ENCODE assay signal across 22 cellular contexts in genomic region chrX:12579311-12579710, GRCh38.
A peak's percentile ranks its signal among the peaks of the same experiment; 100 is the strongest.
DNase-seq lines count a peak whose midpoint lies in the region; ATAC-seq, FAIRE-seq and TF ChIP-seq lines count a peak whose summit lies in the region.
"Had no signal": no experiment of that assay in that cellular context is flagged by ENCODE, and none has a peak within 500 bp of the region (broad histone marks: within the 10 kb centered on the region; RNA-seq: fewer than 3 reads in every experiment).

No MANE protein-coding gene starts in this region.

- peak; percentile 53 for DNase-seq in HT1080 (ENCODE audit: low read depth)
- DNase-seq in PC-3 = no peak
- DNase-seq in astrocyte (ENCODE audit: low read depth) = no peak
- DNase-seq in foreskin keratinocyte = no peak
- DNase-seq in activated CD4-positive, alpha-beta T cell treated with anti-CD3 and anti-CD28 coated beads, Interleukin-2, amount 10 ng/mL, durations not matched to agents 7 days and 5 days = no peak
- no peak for DNase-seq in HuH-7 (ENCODE audit: low spot score)
- no peak for DNase-seq in NCI-H1048 (lab: John Stamatoyannopoulos, UW)
- no peak for DNase-seq in H9
- DNase-seq: CD4-positive, CD25-positive, alpha-beta regulatory T cell; CD8-positive, alpha-beta T cell; DMS 273 treated with DMSO at 0.1 percent for 48 hours; DMS79; EL; GDM1; GOT3; HCEC 1CT had no signal

- H3K27me3 ChIP-seq in PC-3 (ENCODE audit: low read length) = no peaks in the 10 kb centered on the region
- no peaks in the 10 kb centered on the region for H3K27me3 ChIP-seq in astrocyte (ENCODE audit: insufficient read depth, low read length)
- H3K27me3 ChIP-seq in foreskin keratinocyte = no peaks in the 10 kb centered on the region
- H3K27me3 ChIP-seq in H9 (ENCODE audit: insufficient read depth, low read length) = no peaks in the 10 kb centered on the region

- no peak overlapping the region for H2BK20ac ChIP-seq in H9 (ENCODE audit: low read depth, low read length, poor library complexity, severe bottlenecking)

- H3K4me1 ChIP-seq in PC-3 (ENCODE audit: insufficient read depth, low read length) (peaks cover 30% of the 10 kb centered on the region), astrocyte (ENCODE audit: insufficient read depth, low read length) (no peaks in the 10 kb centered on the region), foreskin keratinocyte (peaks cover 15% of the 10 kb centered on the region), H9 (ENCODE audit: insufficient read depth, low read length) (no peaks in the 10 kb centered on the region)
- H3K4me1 ChIP-seq: BLaER1 had no signal

- H3K14ac ChIP-seq in H9 (ENCODE audit: insufficient read depth, low read length) = no peak overlapping the region

- no peak overlapping the region for H2AK5ac ChIP-seq in H9 (ENCODE audit: insufficient read length, low read length)

- H3K4me3 Mint-ChIP-seq in astrocyte (ENCODE audit: unreplicated experiment) (no peak overlapping the region), H9 (no peak overlapping the region)
- H3K4me3 Mint-ChIP-seq in activated CD4-positive, alpha-beta T cell treated with anti-CD3 and anti-CD28 coated beads, Interleukin-2, amount 10 ng/mL, durations not matched to agents 7 days and 5 days = no peak overlapping the region
- H3K4me3 Mint-ChIP-seq: B cell; CD4-positive, CD25-positive, alpha-beta regulatory T cell; CD8-positive, alpha-beta T cell had no signal

- peaks cover 4% of the 10 kb centered on the region for H3F3A ChIP-seq in PC-3 (ENCODE audit: low read length, unreplicated experiment)

- POLR2A ChIA-PET in PC-3 (lab: Charles Lee; ENCODE audit: unreplicated experiment) = no interaction called here
- POLR2A ChIA-PET in activated CD4-positive, alpha-beta T cell treated with anti-CD3 and anti-CD28 coated beads, Interleukin-2, amount 10 ng/mL, durations not matched to agents 7 days and 5 days (lab: Charles Lee) = no interaction called here

- no peaks in the 10 kb centered on the region for H3K9me2 ChIP-seq in PC-3 (replicated peaks; ENCODE audit: low read length)

- TF ChIP-seq CTCF in PC-3 (conservative IDR thresholded peaks at IDR 0.05; ENCODE audit: low read depth, low read length) (no peak), astrocyte (IDR thresholded peaks at IDR 0.05; ENCODE audit: insufficient read depth, low read depth, low read length) (no peak), foreskin keratinocyte (conservative IDR thresholded peaks at IDR 0.05) (no peak), H9 (conservative IDR thresholded peaks at IDR 0.05) (no peak)

- no peak overlapping the region for H2BK15ac ChIP-seq in H9 (ENCODE audit: low read depth, low read length)

- H4K91ac ChIP-seq in H9 (ENCODE audit: insufficient read length, low read depth, low read length) = no peak overlapping the region

- H3K27ac ChIP-seq in PC-3 (ENCODE audit: low read length) (peak overlapping the region; percentile 95), astrocyte (ENCODE audit: low read depth, low read length) (no peak overlapping the region), foreskin keratinocyte (peak overlapping the region; percentile 78), H9 (ENCODE audit: insufficient read length, low read depth, low read length) (no peak overlapping the region)
- H3K27ac ChIP-seq: BLaER1, C4-2B had no signal

- H3K36me3 Mint-ChIP-seq in astrocyte (ENCODE audit: low read depth, unreplicated experiment) (no peaks in the 10 kb centered on the region), H9 (ENCODE audit: insufficient read depth in 1 of 3, low read depth in 3 of 3) (peaks cover 0 to 3% (median 0%) of the 10 kb centered on the region in 3 experiments; a peak in 4 of 7 replicates)
- no peaks in the 10 kb centered on the region for H3K36me3 Mint-ChIP-seq in activated CD4-positive, alpha-beta T cell treated with anti-CD3 and anti-CD28 coated beads, Interleukin-2, amount 10 ng/mL, durations not matched to agents 7 days and 5 days (ENCODE audit: low read depth)
- H3K36me3 Mint-ChIP-seq: CD4-positive, CD25-positive, alpha-beta regulatory T cell; CD8-positive, alpha-beta T cell had no signal

- no peak overlapping the region for H2BK120ac ChIP-seq in H9 (ENCODE audit: low read depth, low read length, poor library complexity, severe bottlenecking)

- H4K8ac ChIP-seq in H9 (replicated peaks; ENCODE audit: insufficient read length, low read depth, low read length) = no peak overlapping the region

- no peak overlapping the region for H3T11ph ChIP-seq in H9 (ENCODE audit: low read length)

- H3K9me3 Mint-ChIP-seq in astrocyte (ENCODE audit: unreplicated experiment) (no peaks in the 10 kb centered on the region), H9 (peaks cover 51 to 53% of the 10 kb centered on the region in 2 experiments)
- no peaks in the 10 kb centered on the region for H3K9me3 Mint-ChIP-seq in activated CD4-positive, alpha-beta T cell treated with anti-CD3 and anti-CD28 coated beads, Interleukin-2, amount 10 ng/mL, durations not matched to agents 7 days and 5 days
- H3K9me3 Mint-ChIP-seq: CD8-positive, alpha-beta T cell had no signal

- H3K23me2 ChIP-seq in H9 (ENCODE audit: insufficient read length, low read depth, low read length, poor library complexity, severe bottlenecking) = no peaks in the 10 kb centered on the region

- H3K4me2 ChIP-seq in PC-3 (ENCODE audit: low read length) (no peak overlapping the region), astrocyte (ENCODE audit: low read length) (no peak overlapping the region), H9 (ENCODE audit: insufficient read depth, insufficient read length, low read length) (no peak overlapping the region)
- H3K4me2 ChIP-seq: BLaER1 had no signal

- H3K79me1 ChIP-seq in H9 (ENCODE audit: insufficient read depth, low read depth, low read length, poor library complexity, severe bottlenecking) = no peaks in the 10 kb centered on the region

- no peak overlapping the region for H3K56ac ChIP-seq in H9 (ENCODE audit: insufficient read length, low read depth, low read length)

- FAIRE-seq in astrocyte (lab: Jason Lieb, UNC) = peak; percentile 69
- FAIRE-seq: D721Med, GM12891, H54 had no signal

- H3K27ac Mint-ChIP-seq in astrocyte (ENCODE audit: unreplicated experiment) = no peak overlapping the region
- H3K27ac Mint-ChIP-seq in activated CD4-positive, alpha-beta T cell treated with anti-CD3 and anti-CD28 coated beads, Interleukin-2, amount 10 ng/mL, durations not matched to agents 7 days and 5 days = no peak overlapping the region
- no peak overlapping the region for H3K27ac Mint-ChIP-seq in H9
- H3K27ac Mint-ChIP-seq: B cell; CD4-positive, CD25-positive, alpha-beta regulatory T cell; CD8-positive, alpha-beta T cell had no signal

- H3K9ac ChIP-seq in PC-3 (ENCODE audit: low read length) (no peak overlapping the region; the same call in 1 of the 2 replicates), astrocyte (ENCODE audit: low read length) (no peak overlapping the region), H9 (ENCODE audit: extremely low read depth, insufficient read length, low read length) (no peak overlapping the region)
- H3K9ac ChIP-seq: BLaER1 had no signal

- H3K36me3 ChIP-seq in PC-3 (ENCODE audit: low read depth, low read length) (no peaks in the 10 kb centered on the region), astrocyte (ENCODE audit: insufficient read depth, low read length) (no peaks in the 10 kb centered on the region)
- H3K36me3 ChIP-seq: BLaER1 had no signal

- no TSS peak for BruUV-seq in PC-3 (replicated peaks; lab: Mats Ljungman, UMichigan)

- CTCF ChIA-PET in PC-3 (lab: Charles Lee) = no interaction called here
- CTCF ChIA-PET in activated CD4-positive, alpha-beta T cell treated with anti-CD3 and anti-CD28 coated beads, Interleukin-2, amount 10 ng/mL, durations not matched to agents 7 days and 5 days (lab: Charles Lee) = no interaction called here

- no peak overlapping the region for H3K18ac ChIP-seq in H9 (ENCODE audit: insufficient read length, low read depth, low read length)

- H3K4me1 Mint-ChIP-seq in astrocyte (ENCODE audit: low read depth, unreplicated experiment) (peaks cover 4% of the 10 kb centered on the region), H9 (no peaks in the 10 kb centered on the region)
- H3K4me1 Mint-ChIP-seq in activated CD4-positive, alpha-beta T cell treated with anti-CD3 and anti-CD28 coated beads, Interleukin-2, amount 10 ng/mL, durations not matched to agents 7 days and 5 days = no peaks in the 10 kb centered on the region
- H3K4me1 Mint-ChIP-seq: B cell; CD4-positive, CD25-positive, alpha-beta regulatory T cell had no signal

- H2BK5ac ChIP-seq in H9 (ENCODE audit: insufficient read length, low read length) = no peak overlapping the region

- no peak overlapping the region for H3K23ac ChIP-seq in H9 (ENCODE audit: insufficient read length, low read depth, low read length)

- H3K27me3 Mint-ChIP-seq in astrocyte (ENCODE audit: low read depth, unreplicated experiment) = no peaks in the 10 kb centered on the region
- no peaks in the 10 kb centered on the region for H3K27me3 Mint-ChIP-seq in activated CD4-positive, alpha-beta T cell treated with anti-CD3 and anti-CD28 coated beads, Interleukin-2, amount 10 ng/mL, durations not matched to agents 7 days and 5 days
- peaks cover 2% of the 10 kb centered on the region; the same call in 1 of the 2 replicates for H3K27me3 Mint-ChIP-seq in H9 (ENCODE audit: low read depth)
- H3K27me3 Mint-ChIP-seq: CD4-positive, CD25-positive, alpha-beta regulatory T cell had no signal

- H4K5ac ChIP-seq in H9 (ENCODE audit: insufficient read length, low read depth, low read length) = no peak overlapping the region

- no peak for ATAC-seq in PC-3
- ATAC-seq in foreskin keratinocyte = no peak
- ATAC-seq: CD8-positive, alpha-beta T cell had no signal

- H3K9me3 ChIP-seq in PC-3 (ENCODE audit: low read length) = no peaks in the 10 kb centered on the region
- no peaks in the 10 kb centered on the region for H3K9me3 ChIP-seq in astrocyte (ENCODE audit: insufficient read depth, low read depth, low read length)
- H3K9me3 ChIP-seq in H9 (ENCODE audit: control insufficient read depth, low read depth, low read length) = no peaks in the 10 kb centered on the region
- H3K9me3 ChIP-seq: BLaER1 had no signal

- H2AFZ ChIP-seq in PC-3 (ENCODE audit: low read length) (no peak overlapping the region), astrocyte (ENCODE audit: low read depth, low read length) (no peak overlapping the region), H9 (ENCODE audit: low read length) (no peak overlapping the region)

- H3K79me2 ChIP-seq in PC-3 (ENCODE audit: low read length) = no peaks in the 10 kb centered on the region
- no peaks in the 10 kb centered on the region for H3K79me2 ChIP-seq in astrocyte (ENCODE audit: insufficient read depth, low read length)
- H3K79me2 ChIP-seq in H9 (ENCODE audit: insufficient read depth, low read length) = no peaks in the 10 kb centered on the region

- H2BK12ac ChIP-seq in H9 (ENCODE audit: insufficient read length, low read depth, low read length) = no peak overlapping the region

- intact Hi-C loops in PC-3 (cut with micrococcal nuclease) = no loop called here

- H4K20me1 ChIP-seq in PC-3 (ENCODE audit: low read length) (no peaks in the 10 kb centered on the region), astrocyte (ENCODE audit: insufficient read depth, low read length) (no peaks in the 10 kb centered on the region), H9 (ENCODE audit: control insufficient read depth, insufficient read depth, insufficient read length) (no peaks in the 10 kb centered on the region)
- H4K20me1 ChIP-seq: BLaER1 had no signal

- no CpG with 5 or more reads among the region's 5 CpGs for WGBS in H9 (ENCODE audit: extremely low coverage, insufficient read length, low lambda C conversion rate)

- H3K4ac ChIP-seq in H9 (ENCODE audit: low read depth, low read length) = no peak overlapping the region

- H3K4me3 ChIP-seq in PC-3 (ENCODE audit: low read length) (no peak overlapping the region), astrocyte (ENCODE audit: insufficient read depth, low read depth, low read length) (no peak overlapping the region)
- H3K4me3 ChIP-seq: BLaER1 had no signal

Comparison
In these comparisons a context has a peak if more than half of its experiments do, and no peak if none do; other contexts are left out.
1. H3K27ac ChIP-seq: peak in PC-3 (single experiment) and foreskin keratinocyte (single experiment); none in astrocyte (single experiment) and H9 (single experiment).